In genomic region chr1:120122560-120122893, GRCh38 we compare ENCODE assay signal across 8 cellular contexts. TPM values are rescaled to one million over a fixed set of nuclear protein-coding genes. Genes with fewer than 3 reads are reported as not detected.
DNase-seq lines count a peak whose midpoint lies in the region; ATAC-seq and TF ChIP-seq lines count a peak whose summit lies in the region.
"Not testable (repeated sequence)": the region's sequence is repeated elsewhere in the genome, so short reads cannot be mapped to it uniquely, and the experiment has no call there.

No MANE protein-coding gene starts in this region.

- ATAC-seq in GM19025 (IDR thresholded peaks at IDR 0.05; ENCODE audit: low read depth, unreplicated experiment) (peak; percentile 60), GM21515 (IDR thresholded peaks at IDR 0.05; ENCODE audit: unreplicated experiment) (peak; percentile 59), HG02852 (IDR thresholded peaks at IDR 0.05; ENCODE audit: unreplicated experiment) (peak; percentile 58), HG03159 (IDR thresholded peaks at IDR 0.05; ENCODE audit: unreplicated experiment) (peak; percentile 58)

- POLR2A ChIA-PET in CD8-positive, alpha-beta memory T cell (lab: Charles Lee): not testable (repeated sequence)

- H3K27me3 ChIP-seq in CD8-positive, alpha-beta memory T cell (ENCODE audit: insufficient read depth, low read length, poor library complexity, severe bottlenecking); Loucy (ENCODE audit: insufficient read depth, low read length, poor library complexity, severe bottlenecking); neutrophil: not testable (repeated sequence)

- not testable (repeated sequence) for H3K4me3 ChIP-seq in CD8-positive, alpha-beta memory T cell (ENCODE audit: low read length); Loucy (ENCODE audit: low read length, poor library complexity, severe bottlenecking)
- peak overlapping the region in 1 of 2 experiments; percentile 9 for H3K4me3 ChIP-seq in neutrophil (ENCODE audit: low read depth in 1 of 2, low read length in 1 of 2)

- not testable (repeated sequence) for H3K9me3 Mint-ChIP-seq in CD8-positive, alpha-beta memory T cell; activated T-helper 1 cell treated with anti-CD3 and anti-CD28 coated beads, Interleukin-12 subunit alpha, Interleukin-12 subunit beta, Interleukin-2, Interleukin-4 antibody, amounts not matched to agents 30 ng/mL and 10 ng/mL and 1 ng/mL, durations not matched to agents 14 hours and 24 hours and 36 hours

- not testable (repeated sequence) for H4K20me1 ChIP-seq in Loucy (ENCODE audit: insufficient read depth, low read length, poor library complexity, severe bottlenecking)

- TF ChIP-seq CTCF in Loucy (conservative IDR thresholded peaks at IDR 0.05; ENCODE audit: low read length); neutrophil (IDR thresholded peaks at IDR 0.05): not testable (repeated sequence)

- H3K9me3 ChIP-seq in CD8-positive, alpha-beta memory T cell (ENCODE audit: low read length); Loucy (ENCODE audit: insufficient read depth, low read depth, low read length); neutrophil: not testable (repeated sequence)

- H3K9me2 ChIP-seq in Loucy (replicated peaks; ENCODE audit: low read depth, low read length): not testable (repeated sequence)

- not testable (repeated sequence) for H3F3A ChIP-seq in Loucy (ENCODE audit: low read depth)

- peak overlapping the region in 5 of 8 donors; percentile 9 to 89 (median 74) for H3K27ac Mint-ChIP-seq in CD8-positive, alpha-beta memory T cell
- peak overlapping the region; percentile 90 for H3K27ac Mint-ChIP-seq in activated T-helper 1 cell treated with anti-CD3 and anti-CD28 coated beads, Interleukin-12 subunit alpha, Interleukin-12 subunit beta, Interleukin-2, Interleukin-4 antibody, amounts not matched to agents 30 ng/mL and 10 ng/mL and 1 ng/mL, durations not matched to agents 14 hours and 24 hours and 36 hours

- H3K27ac ChIP-seq in CD8-positive, alpha-beta memory T cell (ENCODE audit: low read depth, low read length): not testable (repeated sequence)
- peak overlapping the region; percentile 79 for H3K27ac ChIP-seq in neutrophil

- not testable (repeated sequence) for H3K36me3 Mint-ChIP-seq in CD8-positive, alpha-beta memory T cell; activated T-helper 1 cell treated with anti-CD3 and anti-CD28 coated beads, Interleukin-12 subunit alpha, Interleukin-12 subunit beta, Interleukin-2, Interleukin-4 antibody, amounts not matched to agents 30 ng/mL and 10 ng/mL and 1 ng/mL, durations not matched to agents 14 hours and 24 hours and 36 hours (ENCODE audit: low read depth)

- DNase-seq in CD8-positive, alpha-beta memory T cell; activated T-helper 1 cell treated with anti-CD3 and anti-CD28 coated beads, Interleukin-12 subunit alpha, Interleukin-12 subunit beta, Interleukin-2, Interleukin-4 antibody, amounts not matched to agents 30 ng/mL and 10 ng/mL and 1 ng/mL, durations not matched to agents 14 hours and 24 hours and 36 hours (ENCODE audit: low spot score): not testable (repeated sequence)

- not testable (repeated sequence) for H3K9ac ChIP-seq in Loucy (ENCODE audit: low read depth, low read length, poor library complexity, severe bottlenecking)

- peak overlapping the region; percentile 12 for H3K4me2 ChIP-seq in Loucy (ENCODE audit: low read depth, low read length, poor library complexity, severe bottlenecking)

- not testable (repeated sequence) for H3K36me3 ChIP-seq in CD8-positive, alpha-beta memory T cell (ENCODE audit: insufficient read depth, low read length); Loucy (ENCODE audit: insufficient read depth, low read length); neutrophil

- CTCF ChIA-PET in CD8-positive, alpha-beta memory T cell (lab: Charles Lee): not testable (repeated sequence)

- H2AFZ ChIP-seq in Loucy (ENCODE audit: low read length): peak overlapping the region; percentile 80; the same call in 1 of the 2 replicates

- H3K4me1 ChIP-seq in CD8-positive, alpha-beta memory T cell (ENCODE audit: insufficient read depth, low read length); Loucy (ENCODE audit: insufficient read depth, low read length, poor library complexity, severe bottlenecking): not testable (repeated sequence)
- peaks cover 19 to 21% of the 10 kb centered on the region in 2 experiments for H3K4me1 ChIP-seq in neutrophil (ENCODE audit: control insufficient read depth in 1 of 2, insufficient read depth in 1 of 2, low read depth in 1 of 2, low read length in 1 of 2)

- H3K4me3 Mint-ChIP-seq in CD8-positive, alpha-beta memory T cell: peak overlapping the region in 6 of 7 donors; percentile 25 to 74 (median 68)
- H3K4me3 Mint-ChIP-seq in activated T-helper 1 cell treated with anti-CD3 and anti-CD28 coated beads, Interleukin-12 subunit alpha, Interleukin-12 subunit beta, Interleukin-2, Interleukin-4 antibody, amounts not matched to agents 30 ng/mL and 10 ng/mL and 1 ng/mL, durations not matched to agents 14 hours and 24 hours and 36 hours: peak overlapping the region; percentile 56

- H3K4me1 Mint-ChIP-seq in CD8-positive, alpha-beta memory T cell: peaks cover 14 to 28% (median 24%) of the 10 kb centered on the region in 3 donors
- peaks cover 22% of the 10 kb centered on the region for H3K4me1 Mint-ChIP-seq in activated T-helper 1 cell treated with anti-CD3 and anti-CD28 coated beads, Interleukin-12 subunit alpha, Interleukin-12 subunit beta, Interleukin-2, Interleukin-4 antibody, amounts not matched to agents 30 ng/mL and 10 ng/mL and 1 ng/mL, durations not matched to agents 14 hours and 24 hours and 36 hours (ENCODE audit: low read depth)

- not testable (repeated sequence) for H3K79me2 ChIP-seq in Loucy (ENCODE audit: insufficient read depth, low read length)

- intact Hi-C loops in activated T-helper 1 cell treated with anti-CD3 and anti-CD28 coated beads, Interleukin-12 subunit alpha, Interleukin-12 subunit beta, Interleukin-2, Interleukin-4 antibody, amounts not matched to agents 30 ng/mL and 10 ng/mL and 1 ng/mL, durations not matched to agents 14 hours and 24 hours and 36 hours (cut with micrococcal nuclease): not testable (repeated sequence)

- H3K27me3 Mint-ChIP-seq in CD8-positive, alpha-beta memory T cell; activated T-helper 1 cell treated with anti-CD3 and anti-CD28 coated beads, Interleukin-12 subunit alpha, Interleukin-12 subunit beta, Interleukin-2, Interleukin-4 antibody, amounts not matched to agents 30 ng/mL and 10 ng/mL and 1 ng/mL, durations not matched to agents 14 hours and 24 hours and 36 hours (ENCODE audit: insufficient read depth): not testable (repeated sequence)

RNA-seq across cellular contexts. Expression of gene NOTCH2, which starts 53.1 kb away (rescaled TPM):
- 10 to 100 TPM; 47.1 to 53.9 TPM for total RNA-seq in CD8-positive, alpha-beta memory T cell
- polyA plus RNA-seq in CD8-positive, alpha-beta memory T cell: 24.7 TPM
- total RNA-seq in activated T-helper 1 cell treated with anti-CD3 and anti-CD28 coated beads, Interleukin-12 subunit alpha, Interleukin-12 subunit beta, Interleukin-2, Interleukin-4 antibody, amounts not matched to agents 30 ng/mL and 10 ng/mL and 1 ng/mL, durations not matched to agents 14 hours and 24 hours and 36 hours: 110 and 111 TPM in 2 replicates

RNA-seq across cellular contexts. Expression of gene SEC22B, which starts 53.8 kb away (rescaled TPM):
- total RNA-seq in CD8-positive, alpha-beta memory T cell: 10 to 100 TPM; 22.2 to 22.8 TPM
- polyA plus RNA-seq in CD8-positive, alpha-beta memory T cell: 18.7 TPM
- 22.3 and 22.6 TPM in 2 replicates for total RNA-seq in activated T-helper 1 cell treated with anti-CD3 and anti-CD28 coated beads, Interleukin-12 subunit alpha, Interleukin-12 subunit beta, Interleukin-2, Interleukin-4 antibody, amounts not matched to agents 30 ng/mL and 10 ng/mL and 1 ng/mL, durations not matched to agents 14 hours and 24 hours and 36 hours
